Comparison of ENCODE assay signal across 11 cellular contexts in genomic region chr7:66039094-66039493, GRCh38.
"Had no signal": no experiment of that assay in that cellular context is flagged by ENCODE, and none has a peak within 500 bp of the region (broad histone marks: within the 10 kb centered on the region; RNA-seq: fewer than 3 reads in every experiment).

No MANE protein-coding gene starts in this region.

- H3K4me3 ChIP-seq: ovary, uterus had no signal

- ATAC-seq: effector memory CD8-positive, alpha-beta T cell had no signal

- H3K36me3 ChIP-seq: ovary, uterus had no signal

- H3K27me3 ChIP-seq: ovary, uterus had no signal

- H3K27ac ChIP-seq: ovary, uterus had no signal

- H3K9me3 ChIP-seq: ovary, uterus had no signal

- H3K4me1 ChIP-seq: uterus had no signal

- DNase-seq: activated CD4-positive, alpha-beta T cell treated with anti-CD3 and anti-CD28 coated beads, Interleukin-2, amount 50 U/mL, for 1 hour; activated CD4-positive, CD25-positive, alpha-beta regulatory T cell; activated CD8-positive, alpha-beta memory T cell treated with anti-CD3 and anti-CD28 coated beads for 24 hours; activated naive CD4-positive, alpha-beta T cell; dermis blood vessel endothelial cell; effector memory CD8-positive, alpha-beta T cell; immature natural killer cell; ovary; stimulated activated CD4-positive, alpha-beta T cell treated with anti-CD3 and anti-CD28 coated beads, Interleukin-12 subunit alpha, Interleukin-12 subunit beta, amount 100 ng/mL, for 4 hours; stimulated activated CD4-positive, alpha-beta T cell treated with anti-CD3 and anti-CD28 coated beads, Interleukin-2, amount 100 ng/mL, for 24 hours; uterus had no signal
